8 cellular contexts compared by ENCODE assay signal in genomic region chr11:113773416-113774173, GRCh38. TPM values are rescaled to one million over a fixed set of nuclear protein-coding genes. Genes with fewer than 3 reads are reported as not detected.
A peak's percentile ranks its signal among the peaks of the same experiment; 100 is the strongest.
DNase-seq lines count a peak whose midpoint lies in the region; ATAC-seq, FAIRE-seq and TF ChIP-seq lines count a peak whose summit lies in the region.

TSS of gene ZW10 (minus strand) at chr11:113773692. CDS start at chr11:113773666, 26 bp downstream.

- peak within 1 kb of the TSS; percentile 94 for H3K27ac ChIP-seq in A549

- FAIRE-seq in A549 (lab: Jason Lieb, UNC) = no peak
- peak; percentile 69 for FAIRE-seq in TTC549 (lab: Jason Lieb, UNC)

- 2% methylated on average over 24 of the region's 46 CpGs for WGBS in A549 (ENCODE audit: missing lambda C conversion rate)

- TF ChIP-seq RAD21 in A549 (conservative IDR thresholded peaks at IDR 0.05 in 1 of 2, IDR thresholded peaks at IDR 0.05 in 1 of 2) = peak; percentile 24 to 29; a peak in 1 of 5 replicates

- no peak for TF ChIP-seq EP300 in A549 (IDR thresholded peaks at IDR 0.05)

- peaks cover 41% of the 10 kb centered on the region for H3K4me1 Mint-ChIP-seq in brain

- H3K27me3 Mint-ChIP-seq in brain = peaks cover 28% of the 10 kb centered on the region

- DNase-seq in A549 (ENCODE audit: low read depth in 1 of 2, low spot score in 1 of 2) (peak; percentile 62 to 94), NCI-H2107 treated with DMSO at 0.1 percent for 48 hours (lab: John Stamatoyannopoulos, UW; ENCODE audit: unreplicated experiment) (peak; percentile 86), iPS DF 19.7 (ENCODE audit: low read depth, low spot score) (peak; percentile 82), sciatic nerve (ENCODE audit: low spot score) (peak; percentile 99)

- intact Hi-C loops in sciatic nerve (cut with DNase I) = no loop called here

- TF ChIP-seq POLR2A in A549 (IDR thresholded peaks at IDR 0.05; ENCODE audit: low read length) (peak; percentile 70), GM18526 (IDR thresholded peaks at IDR 0.05; ENCODE audit: extremely low read depth, insufficient read length) (peak; percentile 78)

- peak within 1 kb of the TSS; percentile 99 for H3K4me3 ChIP-seq in A549

- peak; percentile 86 for TF ChIP-seq CTCF in A549 (IDR thresholded peaks at IDR 0.05)
- TF ChIP-seq CTCF in brain (conservative IDR thresholded peaks at IDR 0.05) = peak; percentile 87 to 96

- peak within 1 kb of the TSS; percentile 98 to 100 (median 99) for H3K4me3 Mint-ChIP-seq in brain

- peaks cover 0 to 4% (median 0%) of the 10 kb centered on the region in 5 experiments for H3K9me3 Mint-ChIP-seq in brain

- ATAC-seq in A549 (peak; percentile 99 to 100), HG03066 (IDR thresholded peaks at IDR 0.05; ENCODE audit: low read depth, unreplicated experiment) (peak; percentile 97), sciatic nerve (peak; percentile 99)

- peaks cover 16% of the 10 kb centered on the region for H3K36me3 Mint-ChIP-seq in brain

- peaks cover 3% of the 10 kb centered on the region; the same call in 1 of the 3 replicates for H3K4me1 ChIP-seq in A549

- peak within 1 kb of the TSS; percentile 80 for H3K4me2 ChIP-seq in A549

- peak within 1 kb of the TSS; percentile 95 to 99 (median 97) for H3K27ac Mint-ChIP-seq in brain

- no peaks in the 10 kb centered on the region for H3K9me3 ChIP-seq in A549

- POLR2A ChIA-PET in A549 (lab: Yijun Ruan, JAX) = no interaction called here

- CTCF ChIA-PET in A549 (lab: Yijun Ruan, JAX) = interaction anchor here (0.6 to 2.1 kb wide), 12 partner anchors 8 to 464 kb away, joined by 3 to 7 read pairs (median 3); no protein-coding TSS in a partner anchor

TF ChIP-seq in A549, 52 proteins besides CTCF, POLR2A, EP300 and RAD21:
- no peak for TF ChIP-seq NR3C1 (IDR thresholded peaks at IDR 0.05)
- peak; percentile 73 for TF ChIP-seq REST (IDR thresholded peaks at IDR 0.05)
- peak; percentile 44; the same call in 1 of the 2 replicates for TF ChIP-seq E2F6 (IDR thresholded peaks at IDR 0.05; ENCODE audit: borderline replicate concordance, low read depth)
- no peak; the same call in 1 of the 2 replicates for TF ChIP-seq PHF8 (IDR thresholded peaks at IDR 0.05; ENCODE audit: borderline replicate concordance, low read depth)
- no peak for TF ChIP-seq RARB (CRISPR knock-in tag; IDR thresholded peaks at IDR 0.05)
- TF ChIP-seq CHD4 (IDR thresholded peaks at IDR 0.05; ENCODE audit: borderline replicate concordance) = no peak
- TF ChIP-seq HEYL (CRISPR knock-in tag; IDR thresholded peaks at IDR 0.05) = no peak
- no peak for TF ChIP-seq FOSB (CRISPR knock-in tag; IDR thresholded peaks at IDR 0.05)
- TF ChIP-seq KDM5A (IDR thresholded peaks at IDR 0.05) = 0 out of 2 replicates have a peak, but pooled peaks have one; percentile 20
- TF ChIP-seq RCOR1 (IDR thresholded peaks at IDR 0.05; ENCODE audit: low read depth, low read length) = no peak
- TF ChIP-seq BCL3 (IDR thresholded peaks at IDR 0.05) = 0 out of 3 replicates have a peak, but pooled peaks have one; percentile 39
- TF ChIP-seq MAX (IDR thresholded peaks at IDR 0.05) = peak; percentile 44
- peak; percentile 62 for TF ChIP-seq CHD2 (IDR thresholded peaks at IDR 0.05; ENCODE audit: low read length, partially characterized antibody)

RNA-seq across cellular contexts. Expression of gene ZW10, which starts in this region (rescaled TPM):
- polyA plus RNA-seq in A549 (2011; rRNA removed) (12.9 and 13.4 TPM in 2 replicates), A549 (2017; fragmentation: RNase III; extraction: RNeasy Plus Mini Kit Qiagen cat#74134 plus additional on column Dnase treatment) (13.9 to 14.1 TPM (median 13.9 TPM) in 3 replicates), brain (ENCODE audit: insufficient read depth, low read depth, low replicate concordance) (13.2 TPM)
- 4.6 and 5.0 TPM in 2 replicates for polyA plus RNA-seq in A549 (2012; cell fraction: cytosol; rRNA removed)
- polyA plus RNA-seq in A549 (2012; cell fraction: nucleus; rRNA removed) = 2.8 and 3.6 TPM in 2 replicates
- polyA minus RNA-seq in A549 (2011; rRNA and poly(A)+ RNA removed) = 8.1 and 8.5 TPM in 2 replicates
- 11.6 TPM for total RNA-seq in sciatic nerve

Comparison
In these comparisons a context has a peak if more than half of its experiments do, and no peak if none do; other contexts are left out.
1. Peak in every context shown above with its lines: DNase-seq, ATAC-seq, H3K4me3 ChIP-seq and H3K27ac ChIP-seq.